15 cellular contexts compared by ENCODE assay signal in the genomic region with DNA sequence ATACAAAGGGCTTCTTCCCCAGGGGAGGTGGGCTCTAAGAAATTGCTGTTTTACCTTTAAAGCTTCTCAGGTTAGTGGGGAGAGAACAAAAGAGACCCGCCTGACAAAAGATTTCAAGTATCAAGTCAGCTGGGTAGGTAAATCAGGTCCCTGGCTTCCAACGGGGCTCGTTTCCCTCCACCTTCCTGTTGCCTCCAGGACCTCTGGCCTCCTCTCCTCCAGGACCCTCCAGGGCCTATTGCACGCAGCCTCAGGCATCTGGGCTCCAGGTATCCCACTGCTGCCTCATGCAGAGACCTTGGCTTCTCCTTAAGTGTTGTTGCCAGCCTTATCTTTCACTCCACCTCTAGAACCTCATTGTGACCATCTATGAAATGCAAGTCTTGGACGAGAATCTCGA. TPM values are rescaled to one million over a fixed set of nuclear protein-coding genes. Genes with fewer than 3 reads are reported as not detected.
DNase-seq lines count a peak whose midpoint lies in the region; ATAC-seq and TF ChIP-seq lines count a peak whose summit lies in the region.
"Had no signal": no experiment of that assay in that cellular context is flagged by ENCODE, and none has a peak within 500 bp of the region (broad histone marks: within the 10 kb centered on the region; RNA-seq: fewer than 3 reads in every experiment).

No MANE protein-coding gene starts in this region.

- H4K20me1 ChIP-seq in BLaER1 (peaks cover 77% of the 10 kb centered on the region), GM23338 (replicated peaks; ENCODE audit: insufficient read depth) (peaks cover 35% of the 10 kb centered on the region)

- peaks cover 32% of the 10 kb centered on the region for H3K4me1 Mint-ChIP-seq in GM23338
- H3K4me1 Mint-ChIP-seq in activated naive CD8-positive, alpha-beta T cell (ENCODE audit: low read depth) = peaks cover 71% of the 10 kb centered on the region
- peaks cover 45 to 76% (median 73%) of the 10 kb centered on the region in 4 donors for H3K4me1 Mint-ChIP-seq in naive thymus-derived CD8-positive, alpha-beta T cell

- peak overlapping the region; percentile 90 for H3K9ac ChIP-seq in BLaER1

- H3K4me2 ChIP-seq in BLaER1 (peak overlapping the region; percentile 93), GM23338 (peak overlapping the region; percentile 69)

- H3K4me1 ChIP-seq in BLaER1 (peaks cover 85% of the 10 kb centered on the region), GM23338 (ENCODE audit: insufficient read depth) (peaks cover 33% of the 10 kb centered on the region)

- H3K9me2 ChIP-seq in GM23338 (ENCODE audit: insufficient read depth) = no peaks in the 10 kb centered on the region

- 0 out of 3 replicates have a peak, but pooled peaks cover 3% of the 10 kb centered on the region for H3K9me3 Mint-ChIP-seq in GM23338
- H3K9me3 Mint-ChIP-seq in activated naive CD8-positive, alpha-beta T cell (ENCODE audit: low read depth) = no peaks in the 10 kb centered on the region
- no peaks in the 10 kb centered on the region for H3K9me3 Mint-ChIP-seq in naive thymus-derived CD8-positive, alpha-beta T cell

- H3F3A ChIP-seq in GM23338 (replicated peaks; ENCODE audit: low read depth) = no peaks in the 10 kb centered on the region; the same call in 1 of the 2 replicates

- peaks cover 28% of the 10 kb centered on the region for H3K27me3 Mint-ChIP-seq in GM23338 (ENCODE audit: insufficient read depth, low read depth, poor library complexity)
- H3K27me3 Mint-ChIP-seq in activated naive CD8-positive, alpha-beta T cell = no peaks in the 10 kb centered on the region
- H3K27me3 Mint-ChIP-seq in naive thymus-derived CD8-positive, alpha-beta T cell = peaks cover 0 to 2% (median 0%) of the 10 kb centered on the region in 5 donors

- 89 to 90% methylated on average over 6 of the region's 6 CpGs for WGBS in lower leg skin, 2 donors

- peak; percentile 48 for DNase-seq in GM23338 (ENCODE audit: low spot score)
- no peak for DNase-seq in naive thymus-derived CD8-positive, alpha-beta T cell
- no peak for DNase-seq in SIG-M5 (lab: John Stamatoyannopoulos, UW)
- no peak for DNase-seq in lower leg skin (ENCODE audit: low spot score in 2 of 2)
- DNase-seq in SIG-M5 treated with dmso at 0.1 percent for 504 hours (lab: John Stamatoyannopoulos, UW; ENCODE audit: unreplicated experiment) = no peak
- DNase-seq: Calu3; islet precursor cell; KG1; NCI-H2081 treated with DMSO at 0.1 percent for 48 hours; stimulated activated naive CD4-positive, alpha-beta T cell treated with Interleukin-2 at 50 U/mL for 16 hours had no signal

- H2AFZ ChIP-seq in GM23338 = no peak overlapping the region

- H3K27me3 ChIP-seq in BLaER1 (no peaks in the 10 kb centered on the region), GM23338 (ENCODE audit: insufficient read depth) (peaks cover 43% of the 10 kb centered on the region)

- H3K79me2 ChIP-seq in GM23338 (replicated peaks; ENCODE audit: insufficient read depth) = peaks cover 45% of the 10 kb centered on the region

- peak; percentile 17 for ATAC-seq in GM23338
- ATAC-seq in naive thymus-derived CD8-positive, alpha-beta T cell = no peak
- ATAC-seq in esophagus mucosa = no peak
- ATAC-seq: Panc1 had no signal

- peaks cover 19% of the 10 kb centered on the region for H3K36me3 Mint-ChIP-seq in GM23338 (ENCODE audit: low read depth)
- no peaks in the 10 kb centered on the region for H3K36me3 Mint-ChIP-seq in activated naive CD8-positive, alpha-beta T cell
- H3K36me3 Mint-ChIP-seq in naive thymus-derived CD8-positive, alpha-beta T cell = peaks cover 0 to 2% (median 0%) of the 10 kb centered on the region in 3 donors

- TF ChIP-seq POLR2A in lower leg skin (IDR thresholded peaks at IDR 0.05) = no peak

- H3K9me3 ChIP-seq in BLaER1 = no peaks in the 10 kb centered on the region
- H3K9me3 ChIP-seq: HAP-1 had no signal

- H3K36me3 ChIP-seq in BLaER1 (peaks cover 28% of the 10 kb centered on the region), GM23338 (ENCODE audit: insufficient read depth) (no peaks in the 10 kb centered on the region)
- H3K36me3 ChIP-seq: HAP-1 had no signal

- TF ChIP-seq CTCF in GM23338 (conservative IDR thresholded peaks at IDR 0.05; ENCODE audit: low read depth in 2 of 2) = no peak
- TF ChIP-seq CTCF in lower leg skin (IDR thresholded peaks at IDR 0.05) = no peak

- peak overlapping the region; percentile 86 for H3K27ac ChIP-seq in BLaER1
- no peak overlapping the region for H3K27ac ChIP-seq in GM23338 (ENCODE audit: low read depth)

- H3K27ac Mint-ChIP-seq in GM23338 = no peak overlapping the region
- peak overlapping the region; percentile 85 for H3K27ac Mint-ChIP-seq in activated naive CD8-positive, alpha-beta T cell
- peak overlapping the region in 9 of 10 donors; percentile 53 to 94 (median 88) for H3K27ac Mint-ChIP-seq in naive thymus-derived CD8-positive, alpha-beta T cell

- H3K4me3 ChIP-seq in BLaER1 = peak overlapping the region; percentile 85
- H3K4me3 ChIP-seq in GM23338 = 0 out of 2 replicates have a peak overlapping the region, but pooled peaks have one; percentile 49
- no peak overlapping the region for H3K4me3 ChIP-seq in lower leg skin (ENCODE audit: low read depth, poor library complexity, severe bottlenecking)

- POLR2A ChIA-PET in naive thymus-derived CD8-positive, alpha-beta T cell (lab: Charles Lee) = interaction anchor here (1.4 kb wide), 1 partner anchor 74 kb away, joined by 3 read pairs; no protein-coding TSS in a partner anchor

- peak overlapping the region; percentile 63 for H3K4me3 Mint-ChIP-seq in GM23338
- H3K4me3 Mint-ChIP-seq in activated naive CD8-positive, alpha-beta T cell = peak overlapping the region; percentile 83
- H3K4me3 Mint-ChIP-seq in naive thymus-derived CD8-positive, alpha-beta T cell = peak overlapping the region; percentile 62 to 84 (median 80)

- intact Hi-C loops in lower leg skin (cut with DNase I; ENCODE audit: low total_unique reads) = no loop called here

TF ChIP-seq in GM23338, 12 proteins besides CTCF, POLR2A, EP300 and RAD21 (continues in another document):
- TF ChIP-seq NANOG (IDR thresholded peaks at IDR 0.05; ENCODE audit: borderline replicate concordance) (no peak), REST (IDR thresholded peaks at IDR 0.05; ENCODE audit: unreplicated experiment) (no peak), POLR2AphosphoS5 (IDR thresholded peaks at IDR 0.05; ENCODE audit: low read depth) (no peak), CREB1 (CRISPR knock-in tag; IDR thresholded peaks at IDR 0.05; ENCODE audit: low read depth) (no peak), ETS1 (IDR thresholded peaks at IDR 0.05) (no peak), ZNF114 (CRISPR knock-in tag; IDR thresholded peaks at IDR 0.05) (no peak), STAT1 (IDR thresholded peaks at IDR 0.05; ENCODE audit: unreplicated experiment) (no peak), JUNB (IDR thresholded peaks at IDR 0.05; ENCODE audit: unreplicated experiment) (no peak), EZH2phosphoT487 (IDR thresholded peaks at IDR 0.05; ENCODE audit: unreplicated experiment) (no peak), ZNF331 (CRISPR knock-in tag; IDR thresholded peaks at IDR 0.05; ENCODE audit: low read depth) (no peak), EZH2 (IDR thresholded peaks at IDR 0.05; ENCODE audit: low read depth, unreplicated experiment) (no peak)

RNA-seq across cellular contexts. Expression of gene BNIP3, which starts 2.9 kb away (rescaled TPM):
- total RNA-seq in GM23338 (2014; rRNA removed; shearing (Covaris generic)) = 48.8 and 75.0 TPM in 2 replicates
- polyA plus RNA-seq in GM23338 (2016; fragmentation: Nextera tagmentation; extraction: Ambion mirVana) = 41.1 and 46.3 TPM in 2 replicates
- 10 to 100 TPM; 36.4 to 42.1 TPM for total RNA-seq in naive thymus-derived CD8-positive, alpha-beta T cell
- polyA plus RNA-seq in naive thymus-derived CD8-positive, alpha-beta T cell = 10 to 100 TPM; 30.8 to 38.9 (median 37.5) TPM
- total RNA-seq in lower leg skin (100 to 1,000 TPM in 3 of 4 donors, 10 to 100 TPM in 1; 78.4 to 241 (median 168) TPM), esophagus mucosa (30.0 TPM)
